Comparison of ENCODE assay signal across 1 cellular context in genomic region chr2:218387369-218388194, GRCh38.
TF ChIP-seq lines count a peak whose summit lies in the region.

No MANE protein-coding gene starts in this region.

TF ChIP-seq in H1, 55 proteins besides CTCF, POLR2A, EP300 and RAD21:
- TF ChIP-seq YY1 (IDR thresholded peaks at IDR 0.05; ENCODE audit: low read depth, low read length) (0 out of 2 replicates have a peak, but pooled peaks have one; percentile 44), KDM4A (IDR thresholded peaks at IDR 0.05; ENCODE audit: low read depth, low read length, severe bottlenecking) (peak; percentile 73), E2F6 (IDR thresholded peaks at IDR 0.05) (peak; percentile 91), PHF8 (conservative IDR thresholded peaks at IDR 0.05; ENCODE audit: low read depth, low read length) (peak; percentile 82), GABPA (IDR thresholded peaks at IDR 0.05; ENCODE audit: borderline replicate concordance, insufficient read depth, low read length) (no peak), ASH2L (IDR thresholded peaks at IDR 0.05; ENCODE audit: low read length) (peak; percentile 38), RBBP5 (IDR thresholded peaks at IDR 0.05; ENCODE audit: borderline replicate concordance, low read depth, low read length) (peak; percentile 59; the same call in 1 of the 2 replicates), MAX (IDR thresholded peaks at IDR 0.05) (peak; percentile 96), TAF1 (IDR thresholded peaks at IDR 0.05; ENCODE audit: low read depth, low read length) (peak; percentile 70; the same call in 1 of the 2 replicates), TBP (IDR thresholded peaks at IDR 0.05; ENCODE audit: low read depth, low read length) (0 out of 2 replicates have a peak, but pooled peaks have one; percentile 14), EGR1 (IDR thresholded peaks at IDR 0.05; ENCODE audit: borderline replicate concordance, low read depth, low read length) (peak; percentile 43; the same call in 1 of the 2 replicates), EZH2 (IDR thresholded peaks at IDR 0.05; ENCODE audit: low read depth, low read length, severe bottlenecking) (no peak), POLR2AphosphoS5 (IDR thresholded peaks at IDR 0.05; ENCODE audit: low read depth, low read length) (peak; percentile 65; the same call in 1 of the 2 replicates), CHD1 (IDR thresholded peaks at IDR 0.05; ENCODE audit: low read depth, low read length) (no peak), CBX5 (IDR thresholded peaks at IDR 0.05; ENCODE audit: low read depth, low read length) (no peak)
